In genomic region chr16:69501956-69502457, GRCh38 we compare ENCODE assay signal across 1 cellular context.
TF ChIP-seq lines count a peak whose summit lies in the region.

No MANE protein-coding gene starts in this region.

TF ChIP-seq in GM12878, 131 proteins besides CTCF, POLR2A, EP300 and RAD21 (continued from another document and continues in another):
- no peak for TF ChIP-seq PBX3 (IDR thresholded peaks at IDR 0.05; ENCODE audit: insufficient replicate concordance, low read depth, low read length)
- no peak for TF ChIP-seq GATAD2B (conservative IDR thresholded peaks at IDR 0.05; ENCODE audit: low read depth)
- TF ChIP-seq RBBP5 (conservative IDR thresholded peaks at IDR 0.05) = no peak
- TF ChIP-seq HCFC1 (IDR thresholded peaks at IDR 0.05; ENCODE audit: low read length) = no peak
- TF ChIP-seq CEBPZ (IDR thresholded peaks at IDR 0.05; ENCODE audit: low read depth, low read length) = no peak
- TF ChIP-seq PRDM15 (CRISPR knock-in tag; IDR thresholded peaks at IDR 0.05) = no peak
- no peak for TF ChIP-seq NKRF (conservative IDR thresholded peaks at IDR 0.05)
- TF ChIP-seq SIN3A (IDR thresholded peaks at IDR 0.05; ENCODE audit: low read depth, low read length) = no peak
- TF ChIP-seq ZNF622 (IDR thresholded peaks at IDR 0.05) = no peak
- no peak for TF ChIP-seq ZZZ3 (IDR thresholded peaks at IDR 0.05; ENCODE audit: control insufficient read depth, insufficient read length, low read depth)
- TF ChIP-seq STAT3 (IDR thresholded peaks at IDR 0.05; ENCODE audit: low read depth, low read length) = no peak
- TF ChIP-seq NR2C2 (IDR thresholded peaks at IDR 0.05; ENCODE audit: borderline replicate concordance, control insufficient read depth, insufficient read length, low read depth) = no peak
- TF ChIP-seq IKZF1 (conservative IDR thresholded peaks at IDR 0.05) = peak; percentile 49
- peak; percentile 34; the same call in 1 of the 2 replicates for TF ChIP-seq EED (IDR thresholded peaks at IDR 0.05; ENCODE audit: low read depth)
- no peak for TF ChIP-seq YY1 (IDR thresholded peaks at IDR 0.05; ENCODE audit: low read depth, low read length)
- TF ChIP-seq PAX5 (IDR thresholded peaks at IDR 0.05; ENCODE audit: borderline replicate concordance, low read depth, low read length) = peak; percentile 91
- peak; percentile 50 for TF ChIP-seq RUNX3 (IDR thresholded peaks at IDR 0.05; ENCODE audit: low read length)
- TF ChIP-seq RELB (IDR thresholded peaks at IDR 0.05; ENCODE audit: low read depth) = peak; percentile 61
- TF ChIP-seq MTA2 (IDR thresholded peaks at IDR 0.05; ENCODE audit: low read depth) = peak; percentile 40; the same call in 1 of the 2 replicates
- TF ChIP-seq SMC3 (IDR thresholded peaks at IDR 0.05; ENCODE audit: borderline replicate concordance, low read length) = no peak; the same call in 1 of the 2 replicates
- no peak for TF ChIP-seq SUPT20H (IDR thresholded peaks at IDR 0.05; ENCODE audit: borderline replicate concordance, control insufficient read depth, low read depth, low read length)
- TF ChIP-seq MYC (IDR thresholded peaks at IDR 0.05; ENCODE audit: insufficient read depth, insufficient read length, insufficient replicate concordance, low read length, severe bottlenecking) = no peak
- TF ChIP-seq POU2F2 (IDR thresholded peaks at IDR 0.05; ENCODE audit: borderline replicate concordance, low read depth, low read length) = no peak
- peak; percentile 76 for TF ChIP-seq SPI1 (IDR thresholded peaks at IDR 0.05; ENCODE audit: borderline replicate concordance, insufficient read depth, low read depth, low read length)
- no peak for TF ChIP-seq GABPA (IDR thresholded peaks at IDR 0.05; ENCODE audit: low read depth)
- TF ChIP-seq PAX8 (IDR thresholded peaks at IDR 0.05) = no peak
- no peak for TF ChIP-seq SUZ12 (IDR thresholded peaks at IDR 0.05; ENCODE audit: unreplicated experiment)
- TF ChIP-seq ZBTB11 (CRISPR knock-in tag; IDR thresholded peaks at IDR 0.05) = no peak
- no peak for TF ChIP-seq BCL11A (IDR thresholded peaks at IDR 0.05; ENCODE audit: low read depth, low read length)
- TF ChIP-seq REST (IDR thresholded peaks at IDR 0.05; ENCODE audit: low read depth, low read length) = no peak
- no peak for TF ChIP-seq CREB1 (IDR thresholded peaks at IDR 0.05; ENCODE audit: low read depth)
- no peak for TF ChIP-seq FOXK2 (IDR thresholded peaks at IDR 0.05)
- TF ChIP-seq PML (IDR thresholded peaks at IDR 0.05; ENCODE audit: low read length) = no peak
- no peak for TF ChIP-seq IRF4 (IDR thresholded peaks at IDR 0.05; ENCODE audit: low read depth, low read length)
- TF ChIP-seq HSF1 (IDR thresholded peaks at IDR 0.05; ENCODE audit: low read depth, low read length) = no peak
- TF ChIP-seq SREBF1 (IDR thresholded peaks at IDR 0.05; ENCODE audit: low read length) = no peak
- TF ChIP-seq JUND (IDR thresholded peaks at IDR 0.05; ENCODE audit: low read depth, low read length) = no peak
- peak; percentile 65 to 74; a peak in 3 of 4 replicates for TF ChIP-seq IKZF2 (IDR thresholded peaks at IDR 0.05)
- TF ChIP-seq CBX5 (IDR thresholded peaks at IDR 0.05; ENCODE audit: low read depth) = no peak
- TF ChIP-seq USF2 (IDR thresholded peaks at IDR 0.05; ENCODE audit: borderline replicate concordance, low read depth, low read length) = no peak
